Comparison of ENCODE assay signal across 20 cellular contexts in the genomic region with DNA sequence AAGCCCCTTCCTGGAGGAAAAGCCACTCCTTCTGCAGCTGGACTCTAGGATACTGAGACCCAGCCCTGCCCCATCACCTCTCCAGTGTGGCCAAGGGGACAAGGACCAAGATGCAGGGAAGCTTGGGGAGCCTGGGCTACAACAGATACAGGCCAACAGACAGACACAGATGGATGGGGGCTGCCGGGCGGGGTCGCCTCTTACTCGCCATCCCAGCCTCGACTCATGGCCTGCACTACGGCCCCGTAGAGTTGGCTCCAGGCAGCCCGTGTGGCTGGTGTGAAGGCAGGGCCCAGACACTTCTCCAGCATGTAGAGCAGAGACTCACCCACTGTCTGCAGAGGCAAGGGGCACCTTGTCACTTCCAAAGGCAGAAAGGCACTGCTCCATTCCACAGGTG. TPM values are rescaled to one million over a fixed set of nuclear protein-coding genes. Genes with fewer than 3 reads are reported as not detected.
A peak's percentile ranks its signal among the peaks of the same experiment; 100 is the strongest.
DNase-seq lines count a peak whose midpoint lies in the region; TF ChIP-seq lines count a peak whose summit lies in the region.
"Had no signal": no experiment of that assay in that cellular context is flagged by ENCODE, and none has a peak within 500 bp of the region (broad histone marks: within the 10 kb centered on the region; RNA-seq: fewer than 3 reads in every experiment).

No MANE protein-coding gene starts in this region.

- intact Hi-C loops in spleen (cut with DNase I; ENCODE audit: low total_unique reads): no loop called here

- H3K36me3 Mint-ChIP-seq in chondrocyte (ENCODE audit: low read depth) (peaks cover 2% of the 10 kb centered on the region), HFFc6 (ENCODE audit: low read depth) (no peaks in the 10 kb centered on the region)
- H3K36me3 Mint-ChIP-seq in activated naive CD4-positive, alpha-beta T cell treated with anti-CD3 and anti-CD28 coated beads, Interleukin-2, amount 10 ng/mL, durations not matched to agents 7 days and 5 days: no peaks in the 10 kb centered on the region
- H3K36me3 Mint-ChIP-seq: CD4-positive, CD25-positive, alpha-beta regulatory T cell; CD8-positive, alpha-beta T cell had no signal

- H3K4me1 Mint-ChIP-seq in chondrocyte (ENCODE audit: low read depth) (peaks cover 4% of the 10 kb centered on the region), HFFc6 (ENCODE audit: low read depth) (no peaks in the 10 kb centered on the region)
- peaks cover 2% of the 10 kb centered on the region for H3K4me1 Mint-ChIP-seq in activated naive CD4-positive, alpha-beta T cell treated with anti-CD3 and anti-CD28 coated beads, Interleukin-2, amount 10 ng/mL, durations not matched to agents 7 days and 5 days
- H3K4me1 Mint-ChIP-seq: CD4-positive, CD25-positive, alpha-beta regulatory T cell had no signal

- no peak overlapping the region for H2BK12ac ChIP-seq in neuronal stem cell (ENCODE audit: low read length)

- H4K20me1 ChIP-seq in BLaER1: peaks cover 12% of the 10 kb centered on the region; the same call in 1 of the 2 replicates

- H3K14ac ChIP-seq in neuronal stem cell (ENCODE audit: low read length): no peak overlapping the region

- no peak overlapping the region for H2AK5ac ChIP-seq in neuronal stem cell (ENCODE audit: low read depth, low read length)

- H3K27me3 ChIP-seq in BLaER1: peaks cover 39% of the 10 kb centered on the region
- H3K27me3 ChIP-seq in neuronal stem cell (ENCODE audit: control insufficient read depth in 3 of 3, insufficient read depth in 3 of 3, low read depth in 1 of 3, low read length in 3 of 3): peaks cover 10 to 87% (median 30%) of the 10 kb centered on the region in 3 experiments
- peaks cover 0 to 33% (median 16%) of the 10 kb centered on the region in 7 donors for H3K27me3 ChIP-seq in spleen (replicated peaks in 1 of 7)

- no peak overlapping the region for H2BK120ac ChIP-seq in neuronal stem cell (ENCODE audit: low read depth, low read length)

- H3K4me3 ChIP-seq in BLaER1 (no peak overlapping the region), neuronal stem cell (ENCODE audit: low read length in 2 of 2) (no peak overlapping the region), spleen (no peak overlapping the region)
- H3K4me3 ChIP-seq: A549, HAP-1 had no signal

- H3K4me2 ChIP-seq in BLaER1 (peak overlapping the region; percentile 84), neuronal stem cell (ENCODE audit: insufficient read depth, low read length, poor library complexity, severe bottlenecking) (no peak overlapping the region)
- H3K4me2 ChIP-seq: A549 had no signal

- TF ChIP-seq POLR2A in spleen (IDR thresholded peaks at IDR 0.05): no peak

- TF ChIP-seq CTCF in chondrocyte (IDR thresholded peaks at IDR 0.05) (no peak), spleen (IDR thresholded peaks at IDR 0.05 in 8 of 11, conservative IDR thresholded peaks at IDR 0.05 in 3 of 11) (no peak), HFFc6 (IDR thresholded peaks at IDR 0.05) (no peak)

- no peak overlapping the region for H3K4ac ChIP-seq in neuronal stem cell (ENCODE audit: low read length)

- peak; percentile 74 for DNase-seq in chondrocyte (ENCODE audit: low spot score)
- no peak for DNase-seq in neuronal stem cell (ENCODE audit: low spot score)
- DNase-seq in spleen: peak; percentile 58
- DNase-seq in HFFc6: no peak
- DNase-seq in activated CD4-positive, alpha-beta T cell treated with anti-CD3 and anti-CD28 coated beads, Interleukin-2, amount 50 U/mL, for 4 hours: no peak
- DNase-seq in activated naive CD4-positive, alpha-beta T cell treated with anti-CD3 and anti-CD28 coated beads, Interleukin-2, amount 10 ng/mL, durations not matched to agents 7 days and 5 days: no peak
- DNase-seq: 8988T; ACHN; AML-193; BE2C; Caco-2; CD4-positive, CD25-positive, alpha-beta regulatory T cell; CD8-positive, alpha-beta T cell; DMS153; DND-41; GOT3 had no signal

- H3K23ac ChIP-seq in neuronal stem cell (ENCODE audit: low read depth, low read length, poor library complexity): no peak overlapping the region

- peaks cover 39% of the 10 kb centered on the region for H3K27me3 Mint-ChIP-seq in chondrocyte (ENCODE audit: low read depth)
- peaks cover 40% of the 10 kb centered on the region for H3K27me3 Mint-ChIP-seq in HFFc6 (ENCODE audit: insufficient read depth)
- H3K27me3 Mint-ChIP-seq in activated naive CD4-positive, alpha-beta T cell treated with anti-CD3 and anti-CD28 coated beads, Interleukin-2, amount 10 ng/mL, durations not matched to agents 7 days and 5 days: peaks cover 70% of the 10 kb centered on the region

- no peak overlapping the region for H2AFZ ChIP-seq in neuronal stem cell (ENCODE audit: low read length)

- CTCF ChIA-PET in activated naive CD4-positive, alpha-beta T cell treated with anti-CD3 and anti-CD28 coated beads, Interleukin-2, amount 10 ng/mL, durations not matched to agents 7 days and 5 days (lab: Charles Lee): interaction anchor here (0.6 kb wide), 1 partner anchor 87 kb away, joined by 3 read pairs; no protein-coding TSS in a partner anchor

- no peak overlapping the region for H3K4me3 Mint-ChIP-seq in chondrocyte (ENCODE audit: unreplicated experiment)
- H3K4me3 Mint-ChIP-seq in HFFc6: no peak overlapping the region
- H3K4me3 Mint-ChIP-seq in activated naive CD4-positive, alpha-beta T cell treated with anti-CD3 and anti-CD28 coated beads, Interleukin-2, amount 10 ng/mL, durations not matched to agents 7 days and 5 days: no peak overlapping the region
- H3K4me3 Mint-ChIP-seq: CD4-positive, CD25-positive, alpha-beta regulatory T cell; CD8-positive, alpha-beta T cell had no signal

- H3K27ac Mint-ChIP-seq in chondrocyte (ENCODE audit: unreplicated experiment) (no peak overlapping the region), HFFc6 (no peak overlapping the region)
- H3K27ac Mint-ChIP-seq in activated naive CD4-positive, alpha-beta T cell treated with anti-CD3 and anti-CD28 coated beads, Interleukin-2, amount 10 ng/mL, durations not matched to agents 7 days and 5 days: no peak overlapping the region
- H3K27ac Mint-ChIP-seq: CD4-positive, CD25-positive, alpha-beta regulatory T cell; CD8-positive, alpha-beta T cell had no signal

- no peak overlapping the region for H3K18ac ChIP-seq in neuronal stem cell (ENCODE audit: low read length)

- H3K27ac ChIP-seq in BLaER1 (no peak overlapping the region), neuronal stem cell (replicated peaks; ENCODE audit: low read length) (no peak overlapping the region), spleen (no peak overlapping the region)
- H3K27ac ChIP-seq: A549, C4-2B had no signal

- H3K79me1 ChIP-seq in neuronal stem cell (ENCODE audit: low read depth, low read length): no peaks in the 10 kb centered on the region

- H3K9me3 ChIP-seq in BLaER1: peaks cover 9% of the 10 kb centered on the region
- peaks cover 0 to 5% of the 10 kb centered on the region in 2 donors for H3K9me3 ChIP-seq in neuronal stem cell (replicated peaks in 1 of 2; ENCODE audit: control insufficient read depth in 2 of 2, insufficient read depth in 1 of 2, low read depth in 1 of 2, low read length in 2 of 2)
- peaks cover 0 to 10% (median 4%) of the 10 kb centered on the region in 8 donors for H3K9me3 ChIP-seq in spleen
- H3K9me3 ChIP-seq: BE2C, Caco-2, HAP-1 had no signal

- H3K36me3 ChIP-seq in BLaER1 (no peaks in the 10 kb centered on the region), neuronal stem cell (replicated peaks in 1 of 2; ENCODE audit: control insufficient read depth in 2 of 2, insufficient read depth in 2 of 2, low read length in 2 of 2) (no peaks in the 10 kb centered on the region), spleen (no peaks in the 10 kb centered on the region)
- H3K36me3 ChIP-seq: BE2C, HAP-1 had no signal

- whole genome bisulfite sequencing in neuronal stem cell (ENCODE audit: extremely low coverage in 2 of 2, insufficient read length in 2 of 2, insufficient replicate concordance in 1 of 2), 2 donors: no CpG with 5 or more reads among the region's 8 CpGs
- WGBS in spleen, 5 donors: 80 to 92% (median 89%) methylated on average over 8 of the region's 8 CpGs

- no peak overlapping the region for H4K8ac ChIP-seq in neuronal stem cell (ENCODE audit: low read depth, low read length)

- no peak overlapping the region for H4K91ac ChIP-seq in neuronal stem cell (ENCODE audit: low read depth, low read length, poor library complexity)

- no peak overlapping the region for H2BK5ac ChIP-seq in neuronal stem cell (ENCODE audit: low read length)

- H3K4me1 ChIP-seq in BLaER1: peaks cover 82% of the 10 kb centered on the region
- H3K4me1 ChIP-seq in neuronal stem cell (ENCODE audit: control insufficient read depth in 2 of 2, insufficient read depth in 1 of 2, low read depth in 1 of 2, low read length in 2 of 2): no peaks in the 10 kb centered on the region
- H3K4me1 ChIP-seq in spleen: peaks cover 0 to 16% (median 9%) of the 10 kb centered on the region in 6 donors
- H3K4me1 ChIP-seq: BE2C, Caco-2, HAP-1 had no signal

- no peak overlapping the region for H2BK15ac ChIP-seq in neuronal stem cell (ENCODE audit: low read length)

- H3K9ac ChIP-seq in BLaER1: no peak overlapping the region
- H3K9ac ChIP-seq in neuronal stem cell (ENCODE audit: low read depth, low read length, poor library complexity): peak overlapping the region; percentile 18

- H3K9me3 Mint-ChIP-seq in chondrocyte (ENCODE audit: low read depth) (peaks cover 5% of the 10 kb centered on the region), HFFc6 (peaks cover 6% of the 10 kb centered on the region)
- H3K9me3 Mint-ChIP-seq in activated naive CD4-positive, alpha-beta T cell treated with anti-CD3 and anti-CD28 coated beads, Interleukin-2, amount 10 ng/mL, durations not matched to agents 7 days and 5 days: no peaks in the 10 kb centered on the region

RNA-seq across cellular contexts. Expression of gene NGB, which starts 4.7 kb away (rescaled TPM):
- total RNA-seq in chondrocyte: not detected in 3 replicates
- not detected for polyA plus RNA-seq in neuronal stem cell (2013, experiment 1 of 2)
- not detected for polyA plus RNA-seq in neuronal stem cell (2013, experiment 2 of 2)
- total RNA-seq in spleen: not detected
- not detected for polyA plus RNA-seq in spleen
- total RNA-seq in HFFc6 (2021; fragmentation: NEBNext Ultra II Directional; extraction: Animal tissue kit (Norgen Biotek cat#: 25700)): not detected
- total RNA-seq: Caco-2; CD4-positive, CD25-positive, alpha-beta regulatory T cell; CD8-positive, alpha-beta T cell had no signal
- polyA plus RNA-seq: A549; CD4-positive, CD25-positive, alpha-beta regulatory T cell had no signal

RNA-seq across cellular contexts. Expression of gene POMT2, which starts 54.3 kb away (rescaled TPM):
- total RNA-seq in chondrocyte (30.1 to 45.1 TPM (median 34.7 TPM) in 3 replicates), spleen (10 to 100 TPM; 10.1 to 23.6 (median 18.8) TPM)
- 13.9 TPM for polyA plus RNA-seq in neuronal stem cell (2013, experiment 1 of 2)
- 13.4 TPM for polyA plus RNA-seq in neuronal stem cell (2013, experiment 2 of 2)
- 10 to 100 TPM in 2 of 3 donors, 1 to 10 TPM in 1; 5.4 to 16.8 (median 16.4) TPM for polyA plus RNA-seq in spleen
- total RNA-seq in HFFc6 (2021; fragmentation: NEBNext Ultra II Directional; extraction: Animal tissue kit (Norgen Biotek cat#: 25700)): 10 to 100 TPM; 21.7 to 39.0 (median 27.5) TPM

RNA-seq across cellular contexts. Expression of gene GSTZ1, which starts 54.5 kb away (rescaled TPM):
- 9.8 to 14.1 TPM (median 12.5 TPM) in 3 replicates for total RNA-seq in chondrocyte
- polyA plus RNA-seq in neuronal stem cell (2013, experiment 1 of 2): 26.8 TPM
- polyA plus RNA-seq in neuronal stem cell (2013, experiment 2 of 2): 25.2 TPM
- 10 to 100 TPM in 6 of 7 donors, 1 to 10 TPM in 1; 7.8 to 21.7 (median 14.8) TPM for total RNA-seq in spleen
- 10 to 100 TPM; 15.9 to 29.1 (median 19.3) TPM for polyA plus RNA-seq in spleen
- 10 to 100 TPM in 5 of 6 experiments, 1 to 10 TPM in 1; 9.3 to 15.0 (median 10.3) TPM for total RNA-seq in HFFc6 (2021; fragmentation: NEBNext Ultra II Directional; extraction: Animal tissue kit (Norgen Biotek cat#: 25700))

Comparison
In these comparisons a context has a peak if more than half of its experiments do, and no peak if none do; other contexts are left out.
1. DNase-seq: peak in chondrocyte (single experiment) and spleen (single experiment); none in neuronal stem cell (single experiment), HFFc6 (single experiment), activated CD4-positive, alpha-beta T cell treated with anti-CD3 and anti-CD28 coated beads, Interleukin-2, amount 50 U/mL, for 4 hours (0 of 2) and activated naive CD4-positive, alpha-beta T cell treated with anti-CD3 and anti-CD28 coated beads, Interleukin-2, amount 10 ng/mL, durations not matched to agents 7 days and 5 days (single experiment).